ENCODE assay signal across 1 cellular context in genomic region chr14:61345144-61345482, GRCh38.
TF ChIP-seq lines count a peak whose summit lies in the region.

No MANE protein-coding gene starts in this region.

TF ChIP-seq in K562, 482 proteins besides CTCF, POLR2A, EP300 and RAD21 (continued from another document):
- TF ChIP-seq, protein P1, sequence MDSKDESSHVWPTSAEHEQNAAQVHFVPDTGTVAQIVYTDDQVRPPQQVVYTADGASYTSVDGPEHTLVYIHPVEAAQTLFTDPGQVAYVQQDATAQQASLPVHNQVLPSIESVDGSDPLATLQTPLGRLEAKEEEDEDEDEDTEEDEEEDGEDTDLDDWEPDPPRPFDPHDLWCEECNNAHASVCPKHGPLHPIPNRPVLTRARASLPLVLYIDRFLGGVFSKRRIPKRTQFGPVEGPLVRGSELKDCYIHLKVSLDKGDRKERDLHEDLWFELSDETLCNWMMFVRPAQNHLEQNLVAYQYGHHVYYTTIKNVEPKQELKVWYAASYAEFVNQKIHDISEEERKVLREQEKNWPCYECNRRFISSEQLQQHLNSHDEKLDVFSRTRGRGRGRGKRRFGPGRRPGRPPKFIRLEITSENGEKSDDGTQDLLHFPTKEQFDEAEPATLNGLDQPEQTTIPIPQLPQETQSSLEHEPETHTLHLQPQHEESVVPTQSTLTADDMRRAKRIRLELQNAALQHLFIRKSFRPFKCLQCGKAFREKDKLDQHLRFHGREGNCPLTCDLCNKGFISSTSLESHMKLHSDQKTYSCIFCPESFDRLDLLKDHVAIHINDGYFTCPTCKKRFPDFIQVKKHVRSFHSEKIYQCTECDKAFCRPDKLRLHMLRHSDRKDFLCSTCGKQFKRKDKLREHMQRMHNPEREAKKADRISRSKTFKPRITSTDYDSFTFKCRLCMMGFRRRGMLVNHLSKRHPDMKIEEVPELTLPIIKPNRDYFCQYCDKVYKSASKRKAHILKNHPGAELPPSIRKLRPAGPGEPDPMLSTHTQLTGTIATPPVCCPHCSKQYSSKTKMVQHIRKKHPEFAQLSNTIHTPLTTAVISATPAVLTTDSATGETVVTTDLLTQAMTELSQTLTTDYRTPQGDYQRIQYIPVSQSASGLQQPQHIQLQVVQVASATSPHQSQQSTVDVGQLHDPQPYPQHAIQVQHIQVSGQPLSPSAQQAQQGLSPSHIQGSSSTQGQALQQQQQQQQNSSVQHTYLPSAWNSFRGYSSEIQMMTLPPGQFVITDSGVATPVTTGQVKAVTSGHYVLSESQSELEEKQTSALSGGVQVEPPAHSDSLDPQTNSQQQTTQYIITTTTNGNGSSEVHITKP (IDR thresholded peaks at IDR 0.05; ENCODE audit: partially characterized antibody) = no peak
- TF ChIP-seq BRF2 (IDR thresholded peaks at IDR 0.05; ENCODE audit: borderline replicate concordance, insufficient read depth, insufficient read length) = no peak
- no peak for TF ChIP-seq ZNF57 (CRISPR knock-in tag; IDR thresholded peaks at IDR 0.05)
- no peak for TF ChIP-seq EP400 (IDR thresholded peaks at IDR 0.05)
- no peak for TF ChIP-seq ZHX1 (conservative IDR thresholded peaks at IDR 0.05; ENCODE audit: low read length)
- no peak for TF ChIP-seq THRB (CRISPR knock-in tag; conservative IDR thresholded peaks at IDR 0.05)
- no peak for TF ChIP-seq SMAD2 (IDR thresholded peaks at IDR 0.05; ENCODE audit: low read depth, low read length)
- no peak for TF ChIP-seq NUFIP1 (IDR thresholded peaks at IDR 0.05; ENCODE audit: partially characterized antibody)
- TF ChIP-seq ZNF263 (CRISPR knock-in tag; IDR thresholded peaks at IDR 0.05; ENCODE audit: borderline replicate concordance) = no peak
- TF ChIP-seq ZBTB5 (IDR thresholded peaks at IDR 0.05) = no peak
- TF ChIP-seq ATF1 (CRISPR knock-in tag; IDR thresholded peaks at IDR 0.05) = no peak
- no peak for TF ChIP-seq ATF1 (tag; IDR thresholded peaks at IDR 0.05)
- TF ChIP-seq, protein P2, sequence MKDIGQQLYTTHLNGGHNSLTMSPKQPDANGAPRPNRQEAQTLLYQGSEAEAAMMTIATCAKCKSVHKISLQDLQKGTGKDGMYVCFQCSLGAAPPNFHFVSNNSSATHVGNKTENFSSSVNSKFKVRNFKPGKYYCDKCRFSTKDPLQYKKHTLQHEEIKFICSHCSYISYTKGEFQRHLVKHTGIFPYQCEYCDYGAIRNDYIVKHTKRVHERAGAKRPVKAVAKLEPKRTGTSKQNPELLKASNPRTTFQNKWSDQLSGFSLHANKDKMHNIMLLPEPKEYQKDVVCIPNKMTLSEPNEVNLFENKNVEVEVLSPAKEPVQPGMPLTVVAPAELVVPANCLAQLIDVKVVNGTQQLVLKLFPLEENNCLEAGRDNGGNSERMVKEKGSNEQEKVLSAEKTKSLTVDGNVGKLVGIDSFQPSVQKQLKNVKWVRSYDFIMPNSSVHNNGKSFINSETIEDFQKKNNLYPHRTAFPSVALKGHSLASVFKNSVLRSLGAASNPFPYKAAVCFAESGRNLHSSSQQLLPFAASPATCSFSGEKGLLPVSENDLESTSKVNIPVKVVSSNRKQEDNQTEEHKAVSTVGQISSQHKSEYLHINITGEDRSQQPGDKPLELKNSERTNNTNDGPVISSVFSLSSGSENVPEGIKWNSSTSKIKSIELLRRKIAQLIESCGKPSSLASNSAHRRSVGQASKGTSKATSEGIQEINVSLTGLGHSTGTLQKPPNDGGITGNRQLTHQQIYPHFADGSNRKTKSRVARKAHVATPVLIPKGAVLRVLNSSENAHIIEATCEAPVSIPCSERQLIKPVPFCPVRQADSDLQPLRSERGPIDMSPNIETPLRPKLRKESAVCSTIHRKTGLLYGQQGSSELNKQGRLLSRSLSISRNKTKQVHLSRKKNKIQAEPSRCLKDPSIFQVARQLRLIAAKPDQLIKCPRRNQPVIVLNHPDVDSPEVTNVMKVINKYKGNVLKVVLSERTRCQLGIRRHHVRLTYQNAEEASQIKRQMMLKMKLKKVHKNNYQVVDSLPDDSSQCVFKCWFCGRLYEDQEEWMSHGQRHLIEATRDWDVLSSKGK (CRISPR knock-in tag; IDR thresholded peaks at IDR 0.05) = no peak
- TF ChIP-seq HDAC1 (IDR thresholded peaks at IDR 0.05) = no peak
- TF ChIP-seq TAL1 (IDR thresholded peaks at IDR 0.05) = no peak
TF ChIP-seq in K562: peak in this region for 0.
